In genomic region chr2:41116106-41116797, GRCh38 we compare ENCODE assay signal across 20 cellular contexts.
"Had no signal": no experiment of that assay in that cellular context is flagged by ENCODE, and none has a peak within 500 bp of the region (broad histone marks: within the 10 kb centered on the region; RNA-seq: fewer than 3 reads in every experiment).

No MANE protein-coding gene starts in this region.

- H3K27ac ChIP-seq: cardiac muscle cell, esophagus squamous epithelium, tibial nerve had no signal

- H3K4me1 Mint-ChIP-seq: activated CD4-positive, alpha-beta T cell treated with anti-CD3 and anti-CD28 coated beads, Interleukin-2, amount 10 ng/mL, durations not matched to agents 7 days and 5 days had no signal

- H3K27me3 Mint-ChIP-seq: activated CD4-positive, alpha-beta T cell treated with anti-CD3 and anti-CD28 coated beads, Interleukin-2, amount 10 ng/mL, durations not matched to agents 7 days and 5 days; activated T-cell treated with anti-CD3 and anti-CD28 coated beads, Interleukin-2, amount 50 U/mL, for 24 hours; effector memory CD8-positive, alpha-beta T cell; natural killer cell treated with Interleukin-12 subunit alpha and Interleukin-12 subunit beta and Interleukin-15 and Interleukin-18, amount 100 ng/mL, for 72 hours had no signal

- H3K36me3 ChIP-seq: cardiac muscle cell, esophagus squamous epithelium, tibial nerve had no signal

- H3K27ac Mint-ChIP-seq: activated CD4-positive, alpha-beta T cell treated with anti-CD3 and anti-CD28 coated beads, Interleukin-2, amount 10 ng/mL, durations not matched to agents 7 days and 5 days; activated CD8-positive, alpha-beta T cell treated with anti-CD3 and anti-CD28 coated beads, Interleukin-2, amount 10 ng/mL, durations not matched to agents 7 days and 5 days; activated naive CD4-positive, alpha-beta T cell treated with anti-CD3 and anti-CD28 coated beads for 36 hours; activated T-cell treated with anti-CD3 and anti-CD28 coated beads, Interleukin-2, amount 50 U/mL, for 24 hours; activated T-helper 2 cell treated with anti-CD3 and anti-CD28 coated beads, Interferon-gamma antibody, Interleukin-2, Interleukin-4, amounts not matched to agents 10 μg/mL and 5 μg/mL and 100 μg/mL, durations not matched to agents 14 hours and 24 hours and 36 hours; effector memory CD8-positive, alpha-beta T cell; natural killer cell treated with Interleukin-12 subunit alpha and Interleukin-12 subunit beta and Interleukin-15 and Interleukin-18, amount 100 ng/mL, for 72 hours had no signal

- H3K36me3 Mint-ChIP-seq: natural killer cell treated with Interleukin-12 subunit alpha and Interleukin-12 subunit beta and Interleukin-15 and Interleukin-18, amount 100 ng/mL, for 72 hours had no signal

- H3K4me1 ChIP-seq: esophagus squamous epithelium, tibial nerve had no signal

- FAIRE-seq: keratinocyte had no signal

- H3K4me3 Mint-ChIP-seq: activated CD4-positive, alpha-beta T cell treated with anti-CD3 and anti-CD28 coated beads, Interleukin-2, amount 10 ng/mL, durations not matched to agents 7 days and 5 days; activated CD8-positive, alpha-beta T cell treated with anti-CD3 and anti-CD28 coated beads, Interleukin-2, amount 10 ng/mL, durations not matched to agents 7 days and 5 days; activated naive CD4-positive, alpha-beta T cell treated with anti-CD3 and anti-CD28 coated beads for 36 hours; activated T-cell treated with anti-CD3 and anti-CD28 coated beads, Interleukin-2, amount 50 U/mL, for 24 hours; effector memory CD8-positive, alpha-beta T cell; natural killer cell treated with Interleukin-12 subunit alpha and Interleukin-12 subunit beta and Interleukin-15 and Interleukin-18, amount 100 ng/mL, for 72 hours had no signal

- H3K27me3 ChIP-seq: cardiac muscle cell, esophagus squamous epithelium, tibial nerve had no signal

- ATAC-seq: activated CD4-positive, CD25-positive, alpha-beta regulatory T cell treated with anti-CD3 and anti-CD28 coated beads, Interleukin-2, amount 50 U/mL, for 24 hours; activated CD8-positive, alpha-beta T cell treated with anti-CD3 and anti-CD28 coated beads, Interleukin-2, amount 10 ng/mL, durations not matched to agents 7 days and 5 days; effector memory CD8-positive, alpha-beta T cell; left lobe of liver; natural killer cell treated with Interleukin-12 subunit alpha and Interleukin-12 subunit beta and Interleukin-15 and Interleukin-18, amount 100 ng/mL, for 72 hours had no signal

- DNase-seq: activated CD4-positive, alpha-beta T cell treated with anti-CD3 and anti-CD28 coated beads, Interleukin-2, amount 10 ng/mL, durations not matched to agents 7 days and 5 days; activated CD8-positive, alpha-beta T cell treated with anti-CD3 and anti-CD28 coated beads, Interleukin-2, amount 10 ng/mL, durations not matched to agents 7 days and 5 days; activated naive CD4-positive, alpha-beta T cell treated with anti-CD3 and anti-CD28 coated beads for 36 hours; activated T-cell treated with anti-CD3 and anti-CD28 coated beads, Interleukin-2, amount 50 U/mL, for 24 hours; anterior cingulate cortex; effector memory CD8-positive, alpha-beta T cell; esophagus squamous epithelium; hippocampal formation; nucleus accumbens; posterior cingulate gyrus; stimulated activated CD4-positive, alpha-beta T cell treated with anti-CD3 and anti-CD28 coated beads, Interleukin-2, amount 100 ng/mL, for 24 hours; stimulated activated naive CD4-positive, alpha-beta T cell treated with Interleukin-2 at 50 U/mL for 16 hours had no signal

- H3K4me3 ChIP-seq: cardiac muscle cell, esophagus squamous epithelium, lung, tibial nerve had no signal

- H3K9me3 ChIP-seq: esophagus squamous epithelium, tibial nerve had no signal
